In the genomic region with DNA sequence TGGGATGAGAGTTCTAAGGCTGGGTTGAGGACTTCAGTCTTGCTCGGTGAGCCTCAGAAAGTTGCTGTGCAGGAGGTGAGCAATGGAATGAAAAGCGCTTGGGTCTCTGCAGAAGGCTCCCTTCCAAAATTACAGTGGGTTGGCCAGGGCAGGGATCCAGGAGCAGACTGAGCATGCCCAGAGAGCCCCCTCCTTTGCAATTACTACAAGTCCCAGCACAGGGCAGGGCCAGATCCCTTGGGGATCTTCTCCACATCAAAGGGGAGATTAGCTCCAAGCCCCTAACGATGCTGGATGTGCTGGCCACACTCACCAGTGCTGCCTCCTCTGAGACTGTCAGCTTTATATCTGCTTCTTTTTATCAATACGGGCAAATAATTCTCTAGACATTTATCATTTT, we compare ENCODE assay signal across 22 cellular contexts.
DNase-seq lines count a peak whose midpoint lies in the region; ATAC-seq, FAIRE-seq and TF ChIP-seq lines count a peak whose summit lies in the region.
"Had no signal": no experiment of that assay in that cellular context is flagged by ENCODE, and none has a peak within 500 bp of the region (broad histone marks: within the 10 kb centered on the region; RNA-seq: fewer than 3 reads in every experiment).

No MANE protein-coding gene starts in this region.

- 68 to 91% (median 79%) methylated on average over 4 of the region's 4 CpGs for WGBS in spleen, 5 donors

- no peak overlapping the region for H3K27ac Mint-ChIP-seq in activated naive CD8-positive, alpha-beta T cell treated with anti-CD3 and anti-CD28 coated beads, Interleukin-2, amount 50 U/mL, for 24 hours
- H3K27ac Mint-ChIP-seq: activated CD4-positive, alpha-beta T cell treated with anti-CD3 and anti-CD28 coated beads, Interleukin-2, amount 10 ng/mL, durations not matched to agents 7 days and 5 days; progenitor cell of endocrine pancreas; T-cell had no signal

- H3K27ac ChIP-seq in spleen, result no peak overlapping the region
- H3K27ac ChIP-seq: colonic mucosa, heart left ventricle, skin epidermis had no signal

- TF ChIP-seq POLR2A in spleen (IDR thresholded peaks at IDR 0.05), result no peak

- H3K4me1 ChIP-seq in spleen, result peaks cover 0 to 6% (median 0%) of the 10 kb centered on the region in 6 donors
- H3K4me1 ChIP-seq: colonic mucosa, HAP-1 had no signal

- no peaks in the 10 kb centered on the region for H3K9me3 ChIP-seq in spleen
- H3K9me3 ChIP-seq: colonic mucosa, HAP-1, heart left ventricle had no signal

- no peaks in the 10 kb centered on the region for H3K4me1 Mint-ChIP-seq in activated naive CD8-positive, alpha-beta T cell treated with anti-CD3 and anti-CD28 coated beads, Interleukin-2, amount 50 U/mL, for 24 hours
- H3K4me1 Mint-ChIP-seq: activated CD4-positive, alpha-beta T cell treated with anti-CD3 and anti-CD28 coated beads, Interleukin-2, amount 10 ng/mL, durations not matched to agents 7 days and 5 days; naive B cell; T-cell had no signal

- no peaks in the 10 kb centered on the region for H3K36me3 ChIP-seq in spleen
- H3K36me3 ChIP-seq: colonic mucosa, HAP-1, heart left ventricle had no signal

- intact Hi-C loops in spleen (cut with DNase I; ENCODE audit: low total_unique reads), result no loop called here

- no peaks in the 10 kb centered on the region for H3K27me3 ChIP-seq in spleen (replicated peaks in 1 of 7)
- H3K27me3 ChIP-seq: colonic mucosa, heart left ventricle had no signal

- DNase-seq in NCI-H2107 treated with DMSO at 0.1 percent for 48 hours (lab: John Stamatoyannopoulos, UW; ENCODE audit: unreplicated experiment), result peak; percentile 1
- no peak for DNase-seq in NCI-H2107 (lab: John Stamatoyannopoulos, UW)
- DNase-seq in SW480 (ENCODE audit: low spot score), result peak; percentile 33
- DNase-seq in iPS-NIHi11 (ENCODE audit: low spot score), result peak; percentile 49
- DNase-seq in spleen, result peak; percentile 21
- DNase-seq in urothelium cell line (ENCODE audit: low spot score), result no peak
- DNase-seq in RPMI8226, result no peak
- DNase-seq in activated naive CD8-positive, alpha-beta T cell treated with anti-CD3 and anti-CD28 coated beads, Interleukin-2, amount 50 U/mL, for 24 hours, result no peak
- DNase-seq: activated CD4-positive, alpha-beta T cell treated with anti-CD3 and anti-CD28 coated beads, Interleukin-2, amount 10 ng/mL, durations not matched to agents 7 days and 5 days; activated naive CD4-positive, alpha-beta T cell treated with anti-CD3 and anti-CD28 coated beads, Interleukin-2, amount 50 U/mL, for 16 hours; colonic mucosa; GF-D8; naive B cell; stimulated activated CD4-positive, alpha-beta T cell treated with anti-CD3 and anti-CD28 coated beads, Interleukin-4, amount 100 ng/mL, for 1 hour; T-cell had no signal

- H3K4me3 ChIP-seq in spleen, result no peak overlapping the region
- H3K4me3 ChIP-seq: colonic mucosa, HAP-1, heart left ventricle, lung, skin epidermis had no signal

- no peak for ATAC-seq in activated naive CD8-positive, alpha-beta T cell treated with anti-CD3 and anti-CD28 coated beads, Interleukin-2, amount 50 U/mL, for 24 hours
- ATAC-seq: heart left ventricle, Right ventricle myocardium inferior, T-cell had no signal

- H3K36me3 Mint-ChIP-seq in activated naive CD8-positive, alpha-beta T cell treated with anti-CD3 and anti-CD28 coated beads, Interleukin-2, amount 50 U/mL, for 24 hours (ENCODE audit: low read depth), result no peaks in the 10 kb centered on the region
- H3K36me3 Mint-ChIP-seq: naive B cell, T-cell had no signal

- no peaks in the 10 kb centered on the region for H3K27me3 Mint-ChIP-seq in activated naive CD8-positive, alpha-beta T cell treated with anti-CD3 and anti-CD28 coated beads, Interleukin-2, amount 50 U/mL, for 24 hours
- H3K27me3 Mint-ChIP-seq: activated CD4-positive, alpha-beta T cell treated with anti-CD3 and anti-CD28 coated beads, Interleukin-2, amount 10 ng/mL, durations not matched to agents 7 days and 5 days; T-cell had no signal

- FAIRE-seq in urothelium cell line (lab: Jason Lieb, UNC), result no peak
- FAIRE-seq: GM19239 had no signal

- H3K4me3 Mint-ChIP-seq in activated naive CD8-positive, alpha-beta T cell treated with anti-CD3 and anti-CD28 coated beads, Interleukin-2, amount 50 U/mL, for 24 hours, result no peak overlapping the region
- H3K4me3 Mint-ChIP-seq: activated CD4-positive, alpha-beta T cell treated with anti-CD3 and anti-CD28 coated beads, Interleukin-2, amount 10 ng/mL, durations not matched to agents 7 days and 5 days; naive B cell; T-cell had no signal

- no peak for TF ChIP-seq CTCF in spleen (IDR thresholded peaks at IDR 0.05 in 8 of 11, conservative IDR thresholded peaks at IDR 0.05 in 3 of 11)

- no peaks in the 10 kb centered on the region for H3K9me3 Mint-ChIP-seq in activated naive CD8-positive, alpha-beta T cell treated with anti-CD3 and anti-CD28 coated beads, Interleukin-2, amount 50 U/mL, for 24 hours
- H3K9me3 Mint-ChIP-seq: activated CD4-positive, alpha-beta T cell treated with anti-CD3 and anti-CD28 coated beads, Interleukin-2, amount 10 ng/mL, durations not matched to agents 7 days and 5 days; naive B cell; T-cell had no signal

Comparison
In these comparisons a context has a peak if more than half of its experiments do, and no peak if none do; other contexts are left out.
1. DNase-seq: peak in NCI-H2107 treated with DMSO at 0.1 percent for 48 hours (single experiment), SW480 (single experiment), iPS-NIHi11 (single experiment) and spleen (single experiment); none in NCI-H2107 (single experiment), urothelium cell line (single experiment), RPMI8226 (single experiment) and activated naive CD8-positive, alpha-beta T cell treated with anti-CD3 and anti-CD28 coated beads, Interleukin-2, amount 50 U/mL, for 24 hours (single experiment).